In genomic region chr21:45018131-45019075, GRCh38 we compare ENCODE assay signal across 1 cellular context.
TF ChIP-seq lines count a peak whose summit lies in the region.

No MANE protein-coding gene starts in this region.

TF ChIP-seq in SK-N-SH, 30 proteins besides CTCF, POLR2A, EP300 and RAD21 (continued from another document):
- no peak for TF ChIP-seq REST (IDR thresholded peaks at IDR 0.05; ENCODE audit: low read depth, low read length)
- no peak for TF ChIP-seq TCF12 (IDR thresholded peaks at IDR 0.05)
- TF ChIP-seq IRF3 (IDR thresholded peaks at IDR 0.05; ENCODE audit: low read depth, low read length): no peak
- TF ChIP-seq NFIC (IDR thresholded peaks at IDR 0.05; ENCODE audit: borderline replicate concordance): no peak
- no peak for TF ChIP-seq NRF1 (IDR thresholded peaks at IDR 0.05; ENCODE audit: low read depth, low read length)
